8 cellular contexts compared by ENCODE assay signal in genomic region chr10:3482200-3482993, GRCh38.
DNase-seq lines count a peak whose midpoint lies in the region; ATAC-seq, FAIRE-seq and TF ChIP-seq lines count a peak whose summit lies in the region.

No MANE protein-coding gene starts in this region.

- 17% methylated on average over 17 of the region's 17 CpGs for WGBS in right cardiac atrium
- 8 to 29% (median 20%) methylated on average over 17 of the region's 17 CpGs for WGBS in small intestine, 3 donors

- H3K27me3 ChIP-seq in right cardiac atrium (ENCODE audit: control insufficient read depth, insufficient read depth) (no peaks in the 10 kb centered on the region), small intestine (ENCODE audit: control insufficient read depth in 2 of 2, insufficient read depth in 2 of 2, low read length in 2 of 2) (no peaks in the 10 kb centered on the region)

- intact Hi-C loops in right cardiac atrium (cut with DNase I) = no loop called here

- no peaks in the 10 kb centered on the region for H3K4me1 ChIP-seq in right cardiac atrium (ENCODE audit: control insufficient read depth, insufficient read depth, low read length)
- H3K4me1 ChIP-seq in small intestine (ENCODE audit: control insufficient read depth in 2 of 2, insufficient read depth in 1 of 2, low read depth in 1 of 2, low read length in 1 of 2) = peaks cover 0 to 3% of the 10 kb centered on the region in 2 donors

- H3K27ac ChIP-seq in VCaP (peak overlapping the region; percentile 78), right cardiac atrium (ENCODE audit: low read length) (no peak overlapping the region), small intestine (ENCODE audit: low read depth in 1 of 2, low read length in 1 of 2) (no peak overlapping the region)

- DNase-seq in stimulated activated CD4-positive, alpha-beta T cell treated with anti-CD3 and anti-CD28 coated beads, Interleukin-1b, Interleukin-23, amount 100 ng/mL, for 48 hours = peak; percentile 35
- DNase-seq in stimulated activated CD4-positive, alpha-beta T cell treated with anti-CD3 and anti-CD28 coated beads, Interleukin-2, amount 100 ng/mL, for 24 hours = no peak
- DNase-seq in MV-4-11 (lab: John Stamatoyannopoulos, UW) (peak; percentile 92), right cardiac atrium (no peak), small intestine (peak; percentile 74)

- no peak for TF ChIP-seq CTCF in VCaP (conservative IDR thresholded peaks at IDR 0.05)

- no peaks in the 10 kb centered on the region for H3K9me3 ChIP-seq in right cardiac atrium (ENCODE audit: control insufficient read depth, low read length)
- H3K9me3 ChIP-seq in small intestine (ENCODE audit: control insufficient read depth, low read depth) = no peaks in the 10 kb centered on the region

- FAIRE-seq in small intestine (lab: Jason Lieb, UNC) = no peak

- H3K4me3 ChIP-seq in right cardiac atrium (ENCODE audit: low read length) (no peak overlapping the region), small intestine (ENCODE audit: low read depth in 1 of 2, low read length in 2 of 2) (no peak overlapping the region)

- peak; percentile 78 to 85 for ATAC-seq in right cardiac atrium
- ATAC-seq in HG03108 (IDR thresholded peaks at IDR 0.05; ENCODE audit: unreplicated experiment) = no peak
- ATAC-seq in HG03354 (IDR thresholded peaks at IDR 0.05; ENCODE audit: poor library complexity, severe bottlenecking, unreplicated experiment) = no peak

- H3K36me3 ChIP-seq in small intestine (ENCODE audit: control insufficient read depth in 2 of 2, insufficient read depth in 2 of 2, low read length in 2 of 2) = no peaks in the 10 kb centered on the region

Comparison
In these comparisons a context has a peak if more than half of its experiments do, and no peak if none do; other contexts are left out.
1. DNase-seq: peak in stimulated activated CD4-positive, alpha-beta T cell treated with anti-CD3 and anti-CD28 coated beads, Interleukin-1b, Interleukin-23, amount 100 ng/mL, for 48 hours (single experiment), MV-4-11 (single experiment) and small intestine (single experiment); none in stimulated activated CD4-positive, alpha-beta T cell treated with anti-CD3 and anti-CD28 coated beads, Interleukin-2, amount 100 ng/mL, for 24 hours (0 of 2) and right cardiac atrium (0 of 3).
2. ATAC-seq: peak in right cardiac atrium (2 of 2); none in HG03108 (single experiment) and HG03354 (single experiment).